ENCODE assay signal across 1 cellular context in the genomic region with DNA sequence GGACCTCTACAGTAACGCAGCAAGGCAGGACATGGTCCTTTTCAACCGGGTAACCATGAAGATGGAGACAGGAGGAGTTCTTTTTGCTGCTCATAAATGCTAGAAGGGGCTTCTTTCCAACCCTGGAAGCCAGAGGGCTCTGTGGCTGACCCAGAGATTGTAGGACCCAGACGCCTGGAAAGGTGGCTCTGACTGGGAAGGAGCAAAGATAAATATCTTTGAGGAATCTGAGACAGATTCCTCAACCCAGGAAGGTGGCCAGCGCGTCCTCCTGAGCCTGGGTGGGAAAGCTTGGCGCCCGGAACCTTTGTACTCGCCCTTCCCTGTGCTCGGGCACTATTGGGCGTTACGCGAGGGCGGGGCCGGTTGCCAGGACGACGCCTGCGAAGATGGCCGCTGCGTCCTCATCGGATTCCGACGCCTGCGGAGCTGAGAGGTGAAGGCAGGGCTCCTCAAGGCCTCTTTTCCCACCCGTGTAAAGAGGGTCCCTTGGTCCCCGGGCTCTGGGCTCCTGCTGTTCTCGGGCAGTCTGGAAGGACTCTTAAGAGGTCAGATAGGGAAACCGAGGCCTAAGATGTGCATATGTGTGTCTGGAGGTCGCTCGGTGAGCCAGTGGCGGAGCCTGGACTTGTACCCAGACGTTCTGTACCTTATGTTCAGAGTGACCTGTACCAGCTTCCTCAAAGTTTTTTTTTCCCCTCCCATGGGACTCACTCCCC.
A peak's percentile ranks its signal among the peaks of the same experiment; 100 is the strongest.
TF ChIP-seq lines count a peak whose summit lies in the region.

A gene (plus strand): TSS at position 365 of the 719 bp plus-strand sequence. CDS start 25 bp downstream, at position 390.

TF ChIP-seq in HepG2, 621 proteins besides CTCF, POLR2A, EP300 and RAD21 (continued from another document):
- TF ChIP-seq, protein P1, sequence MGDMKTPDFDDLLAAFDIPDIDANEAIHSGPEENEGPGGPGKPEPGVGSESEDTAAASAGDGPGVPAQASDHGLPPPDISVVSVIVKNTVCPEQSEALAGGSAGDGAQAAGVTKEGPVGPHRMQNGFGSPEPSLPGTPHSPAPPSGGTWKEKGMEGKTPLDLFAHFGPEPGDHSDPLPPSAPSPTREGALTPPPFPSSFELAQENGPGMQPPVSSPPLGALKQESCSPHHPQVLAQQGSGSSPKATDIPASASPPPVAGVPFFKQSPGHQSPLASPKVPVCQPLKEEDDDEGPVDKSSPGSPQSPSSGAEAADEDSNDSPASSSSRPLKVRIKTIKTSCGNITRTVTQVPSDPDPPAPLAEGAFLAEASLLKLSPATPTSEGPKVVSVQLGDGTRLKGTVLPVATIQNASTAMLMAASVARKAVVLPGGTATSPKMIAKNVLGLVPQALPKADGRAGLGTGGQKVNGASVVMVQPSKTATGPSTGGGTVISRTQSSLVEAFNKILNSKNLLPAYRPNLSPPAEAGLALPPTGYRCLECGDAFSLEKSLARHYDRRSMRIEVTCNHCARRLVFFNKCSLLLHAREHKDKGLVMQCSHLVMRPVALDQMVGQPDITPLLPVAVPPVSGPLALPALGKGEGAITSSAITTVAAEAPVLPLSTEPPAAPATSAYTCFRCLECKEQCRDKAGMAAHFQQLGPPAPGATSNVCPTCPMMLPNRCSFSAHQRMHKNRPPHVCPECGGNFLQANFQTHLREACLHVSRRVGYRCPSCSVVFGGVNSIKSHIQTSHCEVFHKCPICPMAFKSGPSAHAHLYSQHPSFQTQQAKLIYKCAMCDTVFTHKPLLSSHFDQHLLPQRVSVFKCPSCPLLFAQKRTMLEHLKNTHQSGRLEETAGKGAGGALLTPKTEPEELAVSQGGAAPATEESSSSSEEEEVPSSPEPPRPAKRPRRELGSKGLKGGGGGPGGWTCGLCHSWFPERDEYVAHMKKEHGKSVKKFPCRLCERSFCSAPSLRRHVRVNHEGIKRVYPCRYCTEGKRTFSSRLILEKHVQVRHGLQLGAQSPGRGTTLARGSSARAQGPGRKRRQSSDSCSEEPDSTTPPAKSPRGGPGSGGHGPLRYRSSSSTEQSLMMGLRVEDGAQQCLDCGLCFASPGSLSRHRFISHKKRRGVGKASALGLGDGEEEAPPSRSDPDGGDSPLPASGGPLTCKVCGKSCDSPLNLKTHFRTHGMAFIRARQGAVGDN (CRISPR knock-in tag; IDR thresholded peaks at IDR 0.05) = peak; percentile 87
- TF ChIP-seq, protein P2, sequence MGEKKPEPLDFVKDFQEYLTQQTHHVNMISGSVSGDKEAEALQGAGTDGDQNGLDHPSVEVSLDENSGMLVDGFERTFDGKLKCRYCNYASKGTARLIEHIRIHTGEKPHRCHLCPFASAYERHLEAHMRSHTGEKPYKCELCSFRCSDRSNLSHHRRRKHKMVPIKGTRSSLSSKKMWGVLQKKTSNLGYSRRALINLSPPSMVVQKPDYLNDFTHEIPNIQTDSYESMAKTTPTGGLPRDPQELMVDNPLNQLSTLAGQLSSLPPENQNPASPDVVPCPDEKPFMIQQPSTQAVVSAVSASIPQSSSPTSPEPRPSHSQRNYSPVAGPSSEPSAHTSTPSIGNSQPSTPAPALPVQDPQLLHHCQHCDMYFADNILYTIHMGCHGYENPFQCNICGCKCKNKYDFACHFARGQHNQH (CRISPR knock-in tag; IDR thresholded peaks at IDR 0.05) = peak; percentile 35; the same call in 1 of the 2 replicates
- TF ChIP-seq ERF (CRISPR knock-in tag; IDR thresholded peaks at IDR 0.05) (peak; percentile 63), MED1 (CRISPR knock-in tag; IDR thresholded peaks at IDR 0.05) (peak; percentile 61), ZNF792 (CRISPR knock-in tag; IDR thresholded peaks at IDR 0.05) (peak; percentile 51; the same call in 1 of the 2 replicates), ZNF496 (CRISPR knock-in tag; IDR thresholded peaks at IDR 0.05; ENCODE audit: insufficient replicate concordance) (no peak), HNRNPH1 (optimal IDR thresholded peaks at IDR 0.05; ENCODE audit: low read depth, low read length) (no peak), ZSCAN25 (CRISPR knock-in tag; IDR thresholded peaks at IDR 0.05) (0 out of 2 replicates have a peak, but pooled peaks have one; percentile 33), NCOA5 (CRISPR knock-in tag; IDR thresholded peaks at IDR 0.05) (no peak), POLR2AphosphoS5 (IDR thresholded peaks at IDR 0.05; ENCODE audit: low read depth, low read length) (peak; percentile 68), RFX5 (IDR thresholded peaks at IDR 0.05; ENCODE audit: low read depth, low read length) (no peak), HOXA5 (CRISPR knock-in tag; IDR thresholded peaks at IDR 0.05) (0 out of 2 replicates have a peak, but pooled peaks have one; percentile 50), ZNF737 (CRISPR knock-in tag; IDR thresholded peaks at IDR 0.05; ENCODE audit: borderline replicate concordance) (no peak), ZNF598 (CRISPR knock-in tag; IDR thresholded peaks at IDR 0.05; ENCODE audit: borderline replicate concordance) (peak; percentile 79; the same call in 1 of the 2 replicates), NFE2 (CRISPR knock-in tag; IDR thresholded peaks at IDR 0.05) (no peak), AGO1 (IDR thresholded peaks at IDR 0.05; ENCODE audit: low read depth, low read length, poor library complexity, severe bottlenecking) (peak; percentile 82), ZNF891 (CRISPR knock-in tag; IDR thresholded peaks at IDR 0.05) (peak; percentile 61; the same call in 1 of the 2 replicates), ZNF629 (CRISPR knock-in tag; conservative IDR thresholded peaks at IDR 0.05) (0 out of 2 replicates have a peak, but pooled peaks have one; percentile 29), CCDC6 (CRISPR knock-in tag; IDR thresholded peaks at IDR 0.05) (peak; percentile 82; the same call in 1 of the 2 replicates)
- TF ChIP-seq, protein P3, sequence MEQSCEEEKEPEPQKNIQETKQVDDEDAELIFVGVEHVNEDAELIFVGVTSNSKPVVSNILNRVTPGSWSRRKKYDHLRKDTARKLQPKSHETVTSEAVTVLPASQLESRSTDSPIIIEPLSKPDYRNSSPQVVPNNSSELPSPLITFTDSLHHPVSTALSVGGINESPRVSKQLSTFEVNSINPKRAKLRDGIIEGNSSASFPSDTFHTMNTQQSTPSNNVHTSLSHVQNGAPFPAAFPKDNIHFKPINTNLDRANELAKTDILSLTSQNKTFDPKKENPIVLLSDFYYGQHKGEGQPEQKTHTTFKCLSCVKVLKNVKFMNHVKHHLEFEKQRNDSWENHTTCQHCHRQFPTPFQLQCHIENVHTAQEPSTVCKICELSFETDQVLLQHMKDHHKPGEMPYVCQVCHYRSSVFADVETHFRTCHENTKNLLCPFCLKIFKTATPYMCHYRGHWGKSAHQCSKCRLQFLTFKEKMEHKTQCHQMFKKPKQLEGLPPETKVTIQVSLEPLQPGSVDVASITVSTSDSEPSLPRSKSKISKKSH (CRISPR knock-in tag; IDR thresholded peaks at IDR 0.05; ENCODE audit: borderline replicate concordance) = peak; percentile 67; the same call in 1 of the 2 replicates
- TF ChIP-seq, protein P4, sequence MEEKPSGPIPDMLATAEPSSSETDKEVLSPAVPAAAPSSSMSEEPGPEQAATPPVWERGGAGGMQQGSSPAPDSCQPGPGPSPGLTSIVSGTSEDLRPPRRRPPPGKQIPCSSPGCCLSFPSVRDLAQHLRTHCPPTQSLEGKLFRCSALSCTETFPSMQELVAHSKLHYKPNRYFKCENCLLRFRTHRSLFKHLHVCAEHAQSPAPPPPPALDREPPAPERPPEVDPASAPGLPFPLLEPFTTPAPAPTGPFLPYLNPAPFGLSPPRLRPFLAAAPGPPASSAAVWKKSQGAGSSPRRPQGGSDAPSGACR (CRISPR knock-in tag; IDR thresholded peaks at IDR 0.05) = 0 out of 2 replicates have a peak, but pooled peaks have one; percentile 27
- TF ChIP-seq, protein P5, sequence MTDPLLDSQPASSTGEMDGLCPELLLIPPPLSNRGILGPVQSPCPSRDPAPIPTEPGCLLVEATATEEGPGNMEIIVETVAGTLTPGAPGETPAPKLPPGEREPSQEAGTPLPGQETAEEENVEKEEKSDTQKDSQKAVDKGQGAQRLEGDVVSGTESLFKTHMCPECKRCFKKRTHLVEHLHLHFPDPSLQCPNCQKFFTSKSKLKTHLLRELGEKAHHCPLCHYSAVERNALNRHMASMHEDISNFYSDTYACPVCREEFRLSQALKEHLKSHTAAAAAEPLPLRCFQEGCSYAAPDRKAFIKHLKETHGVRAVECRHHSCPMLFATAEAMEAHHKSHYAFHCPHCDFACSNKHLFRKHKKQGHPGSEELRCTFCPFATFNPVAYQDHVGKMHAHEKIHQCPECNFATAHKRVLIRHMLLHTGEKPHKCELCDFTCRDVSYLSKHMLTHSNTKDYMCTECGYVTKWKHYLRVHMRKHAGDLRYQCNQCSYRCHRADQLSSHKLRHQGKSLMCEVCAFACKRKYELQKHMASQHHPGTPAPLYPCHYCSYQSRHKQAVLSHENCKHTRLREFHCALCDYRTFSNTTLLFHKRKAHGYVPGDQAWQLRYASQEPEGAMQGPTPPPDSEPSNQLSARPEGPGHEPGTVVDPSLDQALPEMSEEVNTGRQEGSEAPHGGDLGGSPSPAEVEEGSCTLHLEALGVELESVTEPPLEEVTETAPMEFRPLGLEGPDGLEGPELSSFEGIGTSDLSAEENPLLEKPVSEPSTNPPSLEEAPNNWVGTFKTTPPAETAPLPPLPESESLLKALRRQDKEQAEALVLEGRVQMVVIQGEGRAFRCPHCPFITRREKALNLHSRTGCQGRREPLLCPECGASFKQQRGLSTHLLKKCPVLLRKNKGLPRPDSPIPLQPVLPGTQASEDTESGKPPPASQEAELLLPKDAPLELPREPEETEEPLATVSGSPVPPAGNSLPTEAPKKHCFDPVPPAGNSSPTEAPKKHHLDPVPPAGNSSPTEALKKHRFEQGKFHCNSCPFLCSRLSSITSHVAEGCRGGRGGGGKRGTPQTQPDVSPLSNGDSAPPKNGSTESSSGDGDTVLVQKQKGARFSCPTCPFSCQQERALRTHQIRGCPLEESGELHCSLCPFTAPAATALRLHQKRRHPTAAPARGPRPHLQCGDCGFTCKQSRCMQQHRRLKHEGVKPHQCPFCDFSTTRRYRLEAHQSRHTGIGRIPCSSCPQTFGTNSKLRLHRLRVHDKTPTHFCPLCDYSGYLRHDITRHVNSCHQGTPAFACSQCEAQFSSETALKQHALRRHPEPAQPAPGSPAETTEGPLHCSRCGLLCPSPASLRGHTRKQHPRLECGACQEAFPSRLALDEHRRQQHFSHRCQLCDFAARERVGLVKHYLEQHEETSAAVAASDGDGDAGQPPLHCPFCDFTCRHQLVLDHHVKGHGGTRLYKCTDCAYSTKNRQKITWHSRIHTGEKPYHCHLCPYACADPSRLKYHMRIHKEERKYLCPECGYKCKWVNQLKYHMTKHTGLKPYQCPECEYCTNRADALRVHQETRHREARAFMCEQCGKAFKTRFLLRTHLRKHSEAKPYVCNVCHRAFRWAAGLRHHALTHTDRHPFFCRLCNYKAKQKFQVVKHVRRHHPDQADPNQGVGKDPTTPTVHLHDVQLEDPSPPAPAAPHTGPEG (CRISPR knock-in tag; IDR thresholded peaks at IDR 0.05) = peak; percentile 56; the same call in 1 of the 2 replicates
- TF ChIP-seq, protein P6, sequence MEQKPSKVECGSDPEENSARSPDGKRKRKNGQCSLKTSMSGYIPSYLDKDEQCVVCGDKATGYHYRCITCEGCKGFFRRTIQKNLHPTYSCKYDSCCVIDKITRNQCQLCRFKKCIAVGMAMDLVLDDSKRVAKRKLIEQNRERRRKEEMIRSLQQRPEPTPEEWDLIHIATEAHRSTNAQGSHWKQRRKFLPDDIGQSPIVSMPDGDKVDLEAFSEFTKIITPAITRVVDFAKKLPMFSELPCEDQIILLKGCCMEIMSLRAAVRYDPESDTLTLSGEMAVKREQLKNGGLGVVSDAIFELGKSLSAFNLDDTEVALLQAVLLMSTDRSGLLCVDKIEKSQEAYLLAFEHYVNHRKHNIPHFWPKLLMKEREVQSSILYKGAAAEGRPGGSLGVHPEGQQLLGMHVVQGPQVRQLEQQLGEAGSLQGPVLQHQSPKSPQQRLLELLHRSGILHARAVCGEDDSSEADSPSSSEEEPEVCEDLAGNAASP (CRISPR knock-in tag; IDR thresholded peaks at IDR 0.05; ENCODE audit: borderline replicate concordance) = 0 out of 2 replicates have a peak, but pooled peaks have one; percentile 20
- TF ChIP-seq, protein P7, sequence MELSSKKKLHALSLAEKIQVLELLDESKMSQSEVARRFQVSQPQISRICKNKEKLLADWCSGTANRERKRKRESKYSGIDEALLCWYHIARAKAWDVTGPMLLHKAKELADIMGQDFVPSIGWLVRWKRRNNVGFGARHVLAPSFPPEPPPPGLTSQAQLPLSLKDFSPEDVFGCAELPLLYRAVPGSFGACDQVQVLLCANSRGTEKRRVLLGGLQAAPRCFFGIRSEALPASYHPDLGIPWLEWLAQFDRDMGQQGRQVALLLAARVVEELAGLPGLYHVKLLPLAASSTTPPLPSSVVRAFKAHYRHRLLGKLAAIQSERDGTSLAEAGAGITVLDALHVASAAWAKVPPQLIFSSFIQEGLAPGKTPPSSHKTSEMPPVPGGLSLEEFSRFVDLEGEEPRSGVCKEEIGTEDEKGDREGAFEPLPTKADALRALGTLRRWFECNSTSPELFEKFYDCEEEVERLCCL (CRISPR knock-in tag; IDR thresholded peaks at IDR 0.05; ENCODE audit: borderline replicate concordance) = no peak
- TF ChIP-seq, protein P8, sequence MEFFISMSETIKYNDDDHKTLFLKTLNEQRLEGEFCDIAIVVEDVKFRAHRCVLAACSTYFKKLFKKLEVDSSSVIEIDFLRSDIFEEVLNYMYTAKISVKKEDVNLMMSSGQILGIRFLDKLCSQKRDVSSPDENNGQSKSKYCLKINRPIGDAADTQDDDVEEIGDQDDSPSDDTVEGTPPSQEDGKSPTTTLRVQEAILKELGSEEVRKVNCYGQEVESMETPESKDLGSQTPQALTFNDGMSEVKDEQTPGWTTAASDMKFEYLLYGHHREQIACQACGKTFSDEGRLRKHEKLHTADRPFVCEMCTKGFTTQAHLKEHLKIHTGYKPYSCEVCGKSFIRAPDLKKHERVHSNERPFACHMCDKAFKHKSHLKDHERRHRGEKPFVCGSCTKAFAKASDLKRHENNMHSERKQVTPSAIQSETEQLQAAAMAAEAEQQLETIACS (CRISPR knock-in tag; IDR thresholded peaks at IDR 0.05) = peak; percentile 51; the same call in 1 of the 2 replicates
- TF ChIP-seq, protein P9, sequence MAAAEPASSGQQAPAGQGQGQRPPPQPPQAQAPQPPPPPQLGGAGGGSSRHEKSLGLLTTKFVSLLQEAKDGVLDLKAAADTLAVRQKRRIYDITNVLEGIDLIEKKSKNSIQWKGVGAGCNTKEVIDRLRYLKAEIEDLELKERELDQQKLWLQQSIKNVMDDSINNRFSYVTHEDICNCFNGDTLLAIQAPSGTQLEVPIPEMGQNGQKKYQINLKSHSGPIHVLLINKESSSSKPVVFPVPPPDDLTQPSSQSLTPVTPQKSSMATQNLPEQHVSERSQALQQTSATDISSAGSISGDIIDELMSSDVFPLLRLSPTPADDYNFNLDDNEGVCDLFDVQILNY (CRISPR knock-in tag; conservative IDR thresholded peaks at IDR 0.05) = no peak
- TF ChIP-seq, protein P10, sequence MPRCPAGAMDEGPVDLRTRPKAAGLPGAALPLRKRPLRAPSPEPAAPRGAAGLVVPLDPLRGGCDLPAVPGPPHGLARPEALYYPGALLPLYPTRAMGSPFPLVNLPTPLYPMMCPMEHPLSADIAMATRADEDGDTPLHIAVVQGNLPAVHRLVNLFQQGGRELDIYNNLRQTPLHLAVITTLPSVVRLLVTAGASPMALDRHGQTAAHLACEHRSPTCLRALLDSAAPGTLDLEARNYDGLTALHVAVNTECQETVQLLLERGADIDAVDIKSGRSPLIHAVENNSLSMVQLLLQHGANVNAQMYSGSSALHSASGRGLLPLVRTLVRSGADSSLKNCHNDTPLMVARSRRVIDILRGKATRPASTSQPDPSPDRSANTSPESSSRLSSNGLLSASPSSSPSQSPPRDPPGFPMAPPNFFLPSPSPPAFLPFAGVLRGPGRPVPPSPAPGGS (CRISPR knock-in tag; IDR thresholded peaks at IDR 0.05) = peak; percentile 75; the same call in 1 of the 2 replicates
